Comparison of ENCODE assay signal across 6 cellular contexts in genomic region chr19:48501961-48502719, GRCh38. TPM values are rescaled to one million over a fixed set of nuclear protein-coding genes. Genes with fewer than 3 reads are reported as not detected.
A peak's percentile ranks its signal among the peaks of the same experiment; 100 is the strongest.
DNase-seq lines count a peak whose midpoint lies in the region; ATAC-seq and TF ChIP-seq lines count a peak whose summit lies in the region.

No MANE protein-coding gene starts in this region.

- ATAC-seq in RWPE2 (ENCODE audit: low read depth), result peak; percentile 83
- no peak for ATAC-seq in HG02759 (IDR thresholded peaks at IDR 0.05; ENCODE audit: unreplicated experiment)

- POLR2A ChIA-PET in MCF 10A (lab: Yijun Ruan, JAX), result interaction anchor here (1.2 kb wide), 1 partner anchor 8 kb away, joined by 3 read pairs; no protein-coding TSS in a partner anchor

- no TSS peak for BruUV-seq in MCF 10A (replicated peaks; lab: Mats Ljungman, UMichigan)

- peaks cover 15% of the 10 kb centered on the region for H3K4me1 Mint-ChIP-seq in MCF 10A (ENCODE audit: insufficient read depth, unreplicated experiment)

- DNase-seq in RWPE2 (ENCODE audit: low spot score), result peak; percentile 99
- peak; percentile 97 for DNase-seq in MCF 10A (ENCODE audit: unreplicated experiment)
- DNase-seq in occipital lobe (lab: John Stamatoyannopoulos, UW), result peak; percentile 30
- DNase-seq in dorsolateral prefrontal cortex, result no peak

- CTCF ChIA-PET in MCF 10A (lab: Yijun Ruan, JAX), result interaction anchor here (1.0 to 1.2 kb wide), 2 partner anchors 12 to 82 kb away, joined by 4 read pairs; no protein-coding TSS in a partner anchor

- no peaks in the 10 kb centered on the region for H3K27me3 ChIP-seq in HUES64 (ENCODE audit: insufficient read depth, low read length)
- H3K27me3 ChIP-seq in RWPE2 (ENCODE audit: insufficient read depth, poor library complexity, severe bottlenecking), result no peaks in the 10 kb centered on the region
- peaks cover 0 to 11% (median 0%) of the 10 kb centered on the region in 45 donors for H3K27me3 ChIP-seq in dorsolateral prefrontal cortex

- peak overlapping the region; percentile 58 for H3K4me3 ChIP-seq in HUES64 (ENCODE audit: low read length)
- H3K4me3 ChIP-seq in RWPE2 (ENCODE audit: severe bottlenecking), result peak overlapping the region; percentile 11
- no peak overlapping the region for H3K4me3 ChIP-seq in dorsolateral prefrontal cortex

- intact Hi-C loops in MCF 10A (cut with micrococcal nuclease) (no loop called here), dorsolateral prefrontal cortex (cut with DNase I) (no loop called here)

- H3K36me3 Mint-ChIP-seq in MCF 10A (ENCODE audit: insufficient read depth, unreplicated experiment), result peaks cover 5% of the 10 kb centered on the region

- H3K4me1 ChIP-seq in HUES64 (ENCODE audit: insufficient read depth, low read length) (0 out of 2 replicates have a peak, but pooled peaks cover 3% of the 10 kb centered on the region), RWPE2 (ENCODE audit: insufficient read depth, poor library complexity, severe bottlenecking) (no peaks in the 10 kb centered on the region)

- H3K9me3 Mint-ChIP-seq in MCF 10A (ENCODE audit: unreplicated experiment), result no peaks in the 10 kb centered on the region

- TF ChIP-seq CTCF in RWPE2 (IDR thresholded peaks at IDR 0.05; ENCODE audit: poor library complexity, severe bottlenecking) (no peak), MCF 10A (IDR thresholded peaks at IDR 0.05; ENCODE audit: unreplicated experiment) (no peak), dorsolateral prefrontal cortex (IDR thresholded peaks at IDR 0.05 in 54 of 56, conservative IDR thresholded peaks at IDR 0.05 in 2 of 56; ENCODE audit: low read depth in 1 of 56, partially characterized antibody in 56 of 56) (no peak)

- WGBS in HUES64, result 3% methylated on average over 24 of the region's 24 CpGs

- H3K27ac ChIP-seq in HUES64 (ENCODE audit: low read depth, low read length), result peak overlapping the region; percentile 61; the same call in 1 of the 2 replicates
- peak overlapping the region; percentile 57 for H3K27ac ChIP-seq in RWPE2 (ENCODE audit: poor library complexity, severe bottlenecking)
- peak overlapping the region in 2 of 59 donors; percentile 27 to 47 for H3K27ac ChIP-seq in dorsolateral prefrontal cortex

- H3K27me3 Mint-ChIP-seq in MCF 10A (ENCODE audit: insufficient read depth, unreplicated experiment), result peaks cover 16% of the 10 kb centered on the region

- H3K9me3 ChIP-seq in HUES64 (ENCODE audit: insufficient read depth, low read depth, low read length) (no peaks in the 10 kb centered on the region), RWPE2 (ENCODE audit: severe bottlenecking) (no peaks in the 10 kb centered on the region)

- peak overlapping the region; percentile 70 for H3K27ac Mint-ChIP-seq in MCF 10A (ENCODE audit: low read depth, unreplicated experiment)

- H3K36me3 ChIP-seq in HUES64 (ENCODE audit: insufficient read depth, low read length), result no peaks in the 10 kb centered on the region
- H3K36me3 ChIP-seq in RWPE2 (ENCODE audit: low read depth), result no peaks in the 10 kb centered on the region

- peak overlapping the region; percentile 43; the same call in 1 of the 2 replicates for H3K9ac ChIP-seq in HUES64 (ENCODE audit: low read depth, low read length)

- peak overlapping the region; percentile 74 for H3K4me3 Mint-ChIP-seq in MCF 10A (ENCODE audit: unreplicated experiment)

RNA-seq across cellular contexts. Expression of gene LMTK3, which starts 9.5 kb away (rescaled TPM):
- polyA plus RNA-seq in HUES64 (2013, experiment 1 of 2), result 4.9 TPM
- 5.5 TPM for polyA plus RNA-seq in HUES64 (2013, experiment 2 of 2)
- 0.37 and 0.47 TPM in 2 replicates for total RNA-seq in MCF 10A (2022)
- total RNA-seq in occipital lobe, result 9.5 TPM
- total RNA-seq in dorsolateral prefrontal cortex, result 100 to 1,000 TPM in 62 of 120 experiments, 10 to 100 TPM in 58; 47.3 to 143 (median 101) TPM

RNA-seq across cellular contexts. Expression of gene CYTH2, which starts 33.0 kb away (rescaled TPM):
- polyA plus RNA-seq in HUES64 (2013, experiment 1 of 2), result 57.6 TPM
- polyA plus RNA-seq in HUES64 (2013, experiment 2 of 2), result 48.2 TPM
- 70.3 and 72.2 TPM in 2 replicates for total RNA-seq in MCF 10A (2022)
- total RNA-seq in occipital lobe, result 71.0 TPM
- total RNA-seq in dorsolateral prefrontal cortex, result 10 to 100 TPM; 40.0 to 85.5 (median 64.9) TPM

RNA-seq across cellular contexts. Expression of gene KCNJ14, which starts 46.8 kb away (rescaled TPM):
- polyA plus RNA-seq in HUES64 (2013, experiment 1 of 2), result 0.45 TPM
- 0.19 TPM for polyA plus RNA-seq in HUES64 (2013, experiment 2 of 2)
- total RNA-seq in MCF 10A (2022), result 1.6 and 2.7 TPM in 2 replicates
- 0.47 TPM for total RNA-seq in occipital lobe
- 1 to 10 TPM; 1.2 to 5.3 (median 2.1) TPM for total RNA-seq in dorsolateral prefrontal cortex

RNA-seq across cellular contexts. Expression of gene SULT2B1, which starts 49.8 kb away (rescaled TPM):
- not detected for polyA plus RNA-seq in HUES64 (2013, experiment 1 of 2)
- not detected for polyA plus RNA-seq in HUES64 (2013, experiment 2 of 2)
- not detected in 2 replicates for total RNA-seq in MCF 10A (2022)
- total RNA-seq in occipital lobe, result not detected
- total RNA-seq in dorsolateral prefrontal cortex, result 1 to 10 TPM in 61 of 120 experiments, under 1 TPM in 35, not detected in 24; 0.38 to 4.8 (median 1.2) TPM

RNA-seq across cellular contexts. Expression of gene GRWD1, which starts 56.4 kb away (rescaled TPM):
- 31.0 TPM for polyA plus RNA-seq in HUES64 (2013, experiment 1 of 2)
- 25.9 TPM for polyA plus RNA-seq in HUES64 (2013, experiment 2 of 2)
- total RNA-seq in MCF 10A (2022) (45.1 and 55.8 TPM in 2 replicates), occipital lobe (9.7 TPM), dorsolateral prefrontal cortex (10 to 100 TPM; 14.2 to 29.9 (median 20.2) TPM)

Comparison
In these comparisons a context has a peak if more than half of its experiments do, and no peak if none do; other contexts are left out.
1. H3K4me3 ChIP-seq: peak in HUES64 (single experiment) and RWPE2 (single experiment); none in dorsolateral prefrontal cortex (0 of 59).
2. DNase-seq: peak in RWPE2 (single experiment), MCF 10A (single experiment) and occipital lobe (single experiment); none in dorsolateral prefrontal cortex (0 of 10).